1 cellular context compared by ENCODE assay signal in the genomic region with DNA sequence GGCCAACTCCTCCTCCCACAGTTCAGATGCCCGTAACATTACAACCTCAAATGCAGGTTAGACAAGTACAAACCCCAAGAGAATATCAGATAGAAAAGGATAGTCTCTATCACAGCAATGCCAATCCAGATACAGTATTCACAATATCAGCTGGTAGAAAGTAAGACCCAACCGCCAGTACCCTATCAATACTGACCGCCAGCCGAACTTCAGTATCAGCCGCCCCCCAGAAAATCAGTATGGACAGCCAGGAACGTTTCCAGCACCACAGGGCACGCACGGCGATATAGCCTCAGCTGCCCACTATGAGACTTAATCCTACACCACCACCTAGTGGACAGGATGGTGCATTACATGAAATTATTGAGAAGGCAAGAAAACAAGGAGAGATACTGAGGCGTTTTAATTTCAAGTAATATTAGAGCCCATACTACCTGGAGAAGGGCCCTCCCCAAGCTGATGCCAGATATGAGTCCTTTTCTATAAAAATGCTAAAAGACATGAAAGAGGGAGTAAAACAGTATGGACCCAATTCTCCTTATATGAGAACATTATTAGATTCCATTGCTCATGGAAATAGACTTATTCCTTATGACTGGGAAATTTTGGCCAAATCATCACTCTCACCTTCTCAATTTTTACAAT.
A peak's percentile ranks its signal among the peaks of the same experiment; 100 is the strongest.
TF ChIP-seq lines count a peak whose summit lies in the region.

No MANE protein-coding gene starts in this region.

TF ChIP-seq in K562, 482 proteins besides CTCF, POLR2A, EP300 and RAD21 (continued from another document and continues in another):
- TF ChIP-seq, protein P1, sequence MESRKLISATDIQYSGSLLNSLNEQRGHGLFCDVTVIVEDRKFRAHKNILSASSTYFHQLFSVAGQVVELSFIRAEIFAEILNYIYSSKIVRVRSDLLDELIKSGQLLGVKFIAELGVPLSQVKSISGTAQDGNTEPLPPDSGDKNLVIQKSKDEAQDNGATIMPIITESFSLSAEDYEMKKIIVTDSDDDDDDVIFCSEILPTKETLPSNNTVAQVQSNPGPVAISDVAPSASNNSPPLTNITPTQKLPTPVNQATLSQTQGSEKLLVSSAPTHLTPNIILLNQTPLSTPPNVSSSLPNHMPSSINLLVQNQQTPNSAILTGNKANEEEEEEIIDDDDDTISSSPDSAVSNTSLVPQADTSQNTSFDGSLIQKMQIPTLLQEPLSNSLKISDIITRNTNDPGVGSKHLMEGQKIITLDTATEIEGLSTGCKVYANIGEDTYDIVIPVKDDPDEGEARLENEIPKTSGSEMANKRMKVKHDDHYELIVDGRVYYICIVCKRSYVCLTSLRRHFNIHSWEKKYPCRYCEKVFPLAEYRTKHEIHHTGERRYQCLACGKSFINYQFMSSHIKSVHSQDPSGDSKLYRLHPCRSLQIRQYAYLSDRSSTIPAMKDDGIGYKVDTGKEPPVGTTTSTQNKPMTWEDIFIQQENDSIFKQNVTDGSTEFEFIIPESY (CRISPR knock-in tag; IDR thresholded peaks at IDR 0.05) = no peak
- TF ChIP-seq TSC22D4 (tag; IDR thresholded peaks at IDR 0.05) (no peak), PTTG1 (tag; IDR thresholded peaks at IDR 0.05; ENCODE audit: low read depth) (no peak), TRIM28 (IDR thresholded peaks at IDR 0.05) (no peak), RFX1 (IDR thresholded peaks at IDR 0.05) (no peak), MCM5 (IDR thresholded peaks at IDR 0.05; ENCODE audit: low read depth) (no peak), ARHGAP35 (IDR thresholded peaks at IDR 0.05; ENCODE audit: partially characterized antibody) (no peak), STAT5A (IDR thresholded peaks at IDR 0.05; ENCODE audit: borderline replicate concordance, low read length) (no peak), PURB (CRISPR knock-in tag; IDR thresholded peaks at IDR 0.05; ENCODE audit: low read depth) (no peak), POLR2G (IDR thresholded peaks at IDR 0.05; ENCODE audit: low read depth, low read length) (no peak), CREB3 (tag; conservative IDR thresholded peaks at IDR 0.05; ENCODE audit: low read depth) (no peak), HIVEP1 (CRISPR knock-in tag; IDR thresholded peaks at IDR 0.05) (no peak), SREBF2 (CRISPR knock-in tag; IDR thresholded peaks at IDR 0.05) (no peak), CBFA2T3 (IDR thresholded peaks at IDR 0.05) (no peak), SRSF9 (IDR thresholded peaks at IDR 0.05; ENCODE audit: borderline replicate concordance, low read depth, low read length) (no peak), PRPF4 (IDR thresholded peaks at IDR 0.05; ENCODE audit: insufficient read depth, low read depth, low read length, poor library complexity, severe bottlenecking) (no peak), FOXK2 (conservative IDR thresholded peaks at IDR 0.05 in 1 of 2, IDR thresholded peaks at IDR 0.05 in 1 of 2; ENCODE audit: low read depth in 2 of 2) (peak in 1 of 2 experiments; percentile 24; a peak in 1 of 4 replicates), CBX2 (IDR thresholded peaks at IDR 0.05; ENCODE audit: insufficient read depth, low read length, poor library complexity, severe bottlenecking) (no peak), JUND (IDR thresholded peaks at IDR 0.05; ENCODE audit: borderline replicate concordance, low read depth, low read length) (0 out of 2 replicates have a peak, but pooled peaks have one; percentile 30), JUND (tag; IDR thresholded peaks at IDR 0.05; ENCODE audit: borderline replicate concordance, low read depth, low read length) (no peak), HLTF (IDR thresholded peaks at IDR 0.05) (no peak), ZNF197 (CRISPR knock-in tag; IDR thresholded peaks at IDR 0.05; ENCODE audit: low read depth) (no peak), ETS1 (conservative IDR thresholded peaks at IDR 0.05; ENCODE audit: control insufficient read depth, low read depth, low read length) (no peak), THAP7 (CRISPR knock-in tag; IDR thresholded peaks at IDR 0.05) (no peak), ASH1L (IDR thresholded peaks at IDR 0.05; ENCODE audit: borderline replicate concordance, low read depth, partially characterized antibody) (no peak), AFF1 (IDR thresholded peaks at IDR 0.05; ENCODE audit: low read depth in 1 of 2, partially characterized antibody in 2 of 2) (no peak), ZNF511 (CRISPR knock-in tag; IDR thresholded peaks at IDR 0.05) (no peak), ILF3 (IDR thresholded peaks at IDR 0.05; ENCODE audit: borderline replicate concordance) (no peak), NRF1 (conservative IDR thresholded peaks at IDR 0.05 in 1 of 2, IDR thresholded peaks at IDR 0.05 in 1 of 2) (no peak), TBP (optimal IDR thresholded peaks at IDR 0.05; ENCODE audit: low read depth, low read length) (no peak), GTF2A2 (tag; IDR thresholded peaks at IDR 0.05) (no peak), SREBF1 (IDR thresholded peaks at IDR 0.05; ENCODE audit: borderline replicate concordance, low read depth, low read length) (no peak), CC2D1A (IDR thresholded peaks at IDR 0.05) (peak; percentile 49; the same call in 1 of the 2 replicates), NFIC (IDR thresholded peaks at IDR 0.05) (no peak), ZBTB7A (IDR thresholded peaks at IDR 0.05; ENCODE audit: borderline replicate concordance, control insufficient read depth, low read depth, low read length) (no peak)
- TF ChIP-seq, protein P2, sequence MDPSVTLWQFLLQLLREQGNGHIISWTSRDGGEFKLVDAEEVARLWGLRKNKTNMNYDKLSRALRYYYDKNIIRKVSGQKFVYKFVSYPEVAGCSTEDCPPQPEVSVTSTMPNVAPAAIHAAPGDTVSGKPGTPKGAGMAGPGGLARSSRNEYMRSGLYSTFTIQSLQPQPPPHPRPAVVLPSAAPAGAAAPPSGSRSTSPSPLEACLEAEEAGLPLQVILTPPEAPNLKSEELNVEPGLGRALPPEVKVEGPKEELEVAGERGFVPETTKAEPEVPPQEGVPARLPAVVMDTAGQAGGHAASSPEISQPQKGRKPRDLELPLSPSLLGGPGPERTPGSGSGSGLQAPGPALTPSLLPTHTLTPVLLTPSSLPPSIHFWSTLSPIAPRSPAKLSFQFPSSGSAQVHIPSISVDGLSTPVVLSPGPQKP (CRISPR knock-in tag; IDR thresholded peaks at IDR 0.05) = no peak
- TF ChIP-seq, protein P3, sequence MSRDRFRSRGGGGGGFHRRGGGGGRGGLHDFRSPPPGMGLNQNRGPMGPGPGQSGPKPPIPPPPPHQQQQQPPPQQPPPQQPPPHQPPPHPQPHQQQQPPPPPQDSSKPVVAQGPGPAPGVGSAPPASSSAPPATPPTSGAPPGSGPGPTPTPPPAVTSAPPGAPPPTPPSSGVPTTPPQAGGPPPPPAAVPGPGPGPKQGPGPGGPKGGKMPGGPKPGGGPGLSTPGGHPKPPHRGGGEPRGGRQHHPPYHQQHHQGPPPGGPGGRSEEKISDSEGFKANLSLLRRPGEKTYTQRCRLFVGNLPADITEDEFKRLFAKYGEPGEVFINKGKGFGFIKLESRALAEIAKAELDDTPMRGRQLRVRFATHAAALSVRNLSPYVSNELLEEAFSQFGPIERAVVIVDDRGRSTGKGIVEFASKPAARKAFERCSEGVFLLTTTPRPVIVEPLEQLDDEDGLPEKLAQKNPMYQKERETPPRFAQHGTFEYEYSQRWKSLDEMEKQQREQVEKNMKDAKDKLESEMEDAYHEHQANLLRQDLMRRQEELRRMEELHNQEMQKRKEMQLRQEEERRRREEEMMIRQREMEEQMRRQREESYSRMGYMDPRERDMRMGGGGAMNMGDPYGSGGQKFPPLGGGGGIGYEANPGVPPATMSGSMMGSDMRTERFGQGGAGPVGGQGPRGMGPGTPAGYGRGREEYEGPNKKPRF (IDR thresholded peaks at IDR 0.05; ENCODE audit: low read depth, low read length) = no peak
- TF ChIP-seq, protein P4, sequence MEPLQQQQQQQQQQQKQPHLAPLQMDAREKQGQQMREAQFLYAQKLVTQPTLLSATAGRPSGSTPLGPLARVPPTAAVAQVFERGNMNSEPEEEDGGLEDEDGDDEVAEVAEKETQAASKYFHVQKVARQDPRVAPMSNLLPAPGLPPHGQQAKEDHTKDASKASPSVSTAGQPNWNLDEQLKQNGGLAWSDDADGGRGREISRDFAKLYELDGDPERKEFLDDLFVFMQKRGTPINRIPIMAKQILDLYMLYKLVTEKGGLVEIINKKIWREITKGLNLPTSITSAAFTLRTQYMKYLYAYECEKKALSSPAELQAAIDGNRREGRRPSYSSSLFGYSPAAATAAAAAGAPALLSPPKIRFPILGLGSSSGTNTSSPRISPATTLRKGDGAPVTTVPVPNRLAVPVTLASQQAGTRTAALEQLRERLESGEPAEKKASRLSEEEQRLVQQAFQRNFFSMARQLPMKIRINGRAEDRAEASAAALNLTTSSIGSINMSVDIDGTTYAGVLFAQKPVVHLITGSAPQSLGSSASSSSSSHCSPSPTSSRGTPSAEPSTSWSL (CRISPR knock-in tag; IDR thresholded peaks at IDR 0.05; ENCODE audit: borderline replicate concordance) = no peak
- TF ChIP-seq, protein P5, sequence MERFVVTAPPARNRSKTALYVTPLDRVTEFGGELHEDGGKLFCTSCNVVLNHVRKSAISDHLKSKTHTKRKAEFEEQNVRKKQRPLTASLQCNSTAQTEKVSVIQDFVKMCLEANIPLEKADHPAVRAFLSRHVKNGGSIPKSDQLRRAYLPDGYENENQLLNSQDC (CRISPR knock-in tag; IDR thresholded peaks at IDR 0.05) = no peak
- TF ChIP-seq, protein P6, sequence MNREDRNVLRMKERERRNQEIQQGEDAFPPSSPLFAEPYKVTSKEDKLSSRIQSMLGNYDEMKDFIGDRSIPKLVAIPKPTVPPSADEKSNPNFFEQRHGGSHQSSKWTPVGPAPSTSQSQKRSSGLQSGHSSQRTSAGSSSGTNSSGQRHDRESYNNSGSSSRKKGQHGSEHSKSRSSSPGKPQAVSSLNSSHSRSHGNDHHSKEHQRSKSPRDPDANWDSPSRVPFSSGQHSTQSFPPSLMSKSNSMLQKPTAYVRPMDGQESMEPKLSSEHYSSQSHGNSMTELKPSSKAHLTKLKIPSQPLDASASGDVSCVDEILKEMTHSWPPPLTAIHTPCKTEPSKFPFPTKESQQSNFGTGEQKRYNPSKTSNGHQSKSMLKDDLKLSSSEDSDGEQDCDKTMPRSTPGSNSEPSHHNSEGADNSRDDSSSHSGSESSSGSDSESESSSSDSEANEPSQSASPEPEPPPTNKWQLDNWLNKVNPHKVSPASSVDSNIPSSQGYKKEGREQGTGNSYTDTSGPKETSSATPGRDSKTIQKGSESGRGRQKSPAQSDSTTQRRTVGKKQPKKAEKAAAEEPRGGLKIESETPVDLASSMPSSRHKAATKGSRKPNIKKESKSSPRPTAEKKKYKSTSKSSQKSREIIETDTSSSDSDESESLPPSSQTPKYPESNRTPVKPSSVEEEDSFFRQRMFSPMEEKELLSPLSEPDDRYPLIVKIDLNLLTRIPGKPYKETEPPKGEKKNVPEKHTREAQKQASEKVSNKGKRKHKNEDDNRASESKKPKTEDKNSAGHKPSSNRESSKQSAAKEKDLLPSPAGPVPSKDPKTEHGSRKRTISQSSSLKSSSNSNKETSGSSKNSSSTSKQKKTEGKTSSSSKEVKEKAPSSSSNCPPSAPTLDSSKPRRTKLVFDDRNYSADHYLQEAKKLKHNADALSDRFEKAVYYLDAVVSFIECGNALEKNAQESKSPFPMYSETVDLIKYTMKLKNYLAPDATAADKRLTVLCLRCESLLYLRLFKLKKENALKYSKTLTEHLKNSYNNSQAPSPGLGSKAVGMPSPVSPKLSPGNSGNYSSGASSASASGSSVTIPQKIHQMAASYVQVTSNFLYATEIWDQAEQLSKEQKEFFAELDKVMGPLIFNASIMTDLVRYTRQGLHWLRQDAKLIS (CRISPR knock-in tag; IDR thresholded peaks at IDR 0.05) = no peak
